ENCODE assay signal across 16 cellular contexts in genomic region chr19:46721269-46722003, GRCh38. TPM values are rescaled to one million over a fixed set of nuclear protein-coding genes. Genes with fewer than 3 reads are reported as not detected.
A peak's percentile ranks its signal among the peaks of the same experiment; 100 is the strongest.
DNase-seq lines count a peak whose midpoint lies in the region; ATAC-seq and TF ChIP-seq lines count a peak whose summit lies in the region.
"Had no signal": no experiment of that assay in that cellular context is flagged by ENCODE, and none has a peak within 500 bp of the region (broad histone marks: within the 10 kb centered on the region; RNA-seq: fewer than 3 reads in every experiment).

No MANE protein-coding gene starts in this region.

- H3K27ac ChIP-seq in OCI-LY7 (ENCODE audit: low read depth, low read length, poor library complexity, severe bottlenecking) (peak overlapping the region; percentile 38), hepatocyte (no peak overlapping the region)
- H3K27ac ChIP-seq: colonic mucosa, foreskin keratinocyte, uterus had no signal

- POLR2A ChIA-PET in OCI-LY7 (lab: Charles Lee), result no interaction called here

- in situ Hi-C loops in KBM-7 (cut with MboI; ENCODE audit: low pct_unique_long_range_greater_than_20kb, low sequenced_read_pairs), result no loop called here

- BruUV-seq in OCI-LY7 (replicated peaks; lab: Mats Ljungman, UMichigan), result no TSS peak

- ATAC-seq in Right ventricle myocardium inferior (no peak), left cardiac atrium (no peak), GM19463 (IDR thresholded peaks at IDR 0.05; ENCODE audit: unreplicated experiment) (no peak), HG03432 (IDR thresholded peaks at IDR 0.05; ENCODE audit: unreplicated experiment) (no peak)
- ATAC-seq: foreskin keratinocyte had no signal

- TF ChIP-seq CTCF in OCI-LY7 (conservative IDR thresholded peaks at IDR 0.05; ENCODE audit: low read length) (peak; percentile 34; the same call in 1 of the 2 replicates), hepatocyte (IDR thresholded peaks at IDR 0.05; ENCODE audit: poor library complexity) (peak; percentile 4), type B pancreatic cell (conservative IDR thresholded peaks at IDR 0.05) (peak; percentile 54)

- H3K4me1 ChIP-seq in OCI-LY7 (ENCODE audit: insufficient read depth, low read length, poor library complexity, severe bottlenecking) (peaks cover 44% of the 10 kb centered on the region), hepatocyte (ENCODE audit: insufficient read depth) (peaks cover 7% of the 10 kb centered on the region)
- H3K4me1 ChIP-seq: foreskin keratinocyte, uterus had no signal

- WGBS in hepatocyte (ENCODE audit: low lambda C conversion rate, missing lambda C conversion rate), result 82% methylated on average over 15 of the region's 16 CpGs

- H3K9me2 ChIP-seq in OCI-LY7 (ENCODE audit: insufficient read depth, low read length) (no peaks in the 10 kb centered on the region), hepatocyte (replicated peaks; ENCODE audit: insufficient read depth) (no peaks in the 10 kb centered on the region)

- H3K36me3 ChIP-seq in OCI-LY7 (ENCODE audit: insufficient read depth, low read length) (peaks cover 72% of the 10 kb centered on the region), hepatocyte (replicated peaks; ENCODE audit: insufficient read depth, low read depth) (no peaks in the 10 kb centered on the region)
- H3K36me3 ChIP-seq: uterus had no signal

- intact Hi-C loops in Right ventricle myocardium inferior (cut with DNase I), result no loop called here
- intact Hi-C loops in left cardiac atrium (cut with DNase I), result no loop called here
- intact Hi-C loops in OCI-LY7 (cut with micrococcal nuclease; ENCODE audit: unreplicated experiment), result no loop called here

- peaks cover 4% of the 10 kb centered on the region for H3K36me3 Mint-ChIP-seq in type B pancreatic cell

- CTCF ChIA-PET in OCI-LY7 (lab: Charles Lee; ENCODE audit: unreplicated experiment), result no interaction called here

- peaks cover 4% of the 10 kb centered on the region for H3K79me2 ChIP-seq in OCI-LY7 (ENCODE audit: insufficient read depth, low read depth, low read length)
- H3K79me2 ChIP-seq in hepatocyte, result peaks cover 6% of the 10 kb centered on the region

- H3K9me3 ChIP-seq in OCI-LY7 (ENCODE audit: low read length) (no peaks in the 10 kb centered on the region), hepatocyte (ENCODE audit: low read depth) (no peaks in the 10 kb centered on the region)
- H3K9me3 ChIP-seq: colonic mucosa, uterus had no signal

- H3K27ac Mint-ChIP-seq in type B pancreatic cell, result peak overlapping the region; percentile 44

- H2AFZ ChIP-seq in OCI-LY7 (ENCODE audit: low read length) (no peak overlapping the region), hepatocyte (no peak overlapping the region)

- H3K4me3 ChIP-seq in OCI-LY7 (ENCODE audit: low read depth, low read length, poor library complexity, severe bottlenecking), result no peak overlapping the region
- no peak overlapping the region for H3K4me3 ChIP-seq in hepatocyte
- H3K4me3 ChIP-seq: colonic mucosa, skin epidermis, uterus had no signal

- peak overlapping the region; percentile 99; the same call in 1 of the 2 replicates for H3K4me2 ChIP-seq in OCI-LY7 (ENCODE audit: low read length)
- H3K4me2 ChIP-seq in hepatocyte, result no peak overlapping the region

- DNase-seq in Right ventricle myocardium inferior (ENCODE audit: missing footprints), result peak; percentile 21
- DNase-seq in left cardiac atrium, result no peak
- DNase-seq in OCI-LY7 (ENCODE audit: low spot score), result no peak
- DNase-seq in hepatocyte (ENCODE audit: low spot score), result no peak
- no peak for DNase-seq in type B pancreatic cell (ENCODE audit: extremely low spot score, unreplicated experiment)
- DNase-seq in KBM-7, result no peak
- DNase-seq: activated CD8-positive, alpha-beta memory T cell treated with anti-CD3 and anti-CD28 coated beads for 24 hours; colonic mucosa; foreskin keratinocyte; kidney glomerular epithelial cell; uterus had no signal

- no peaks in the 10 kb centered on the region for H3K27me3 Mint-ChIP-seq in type B pancreatic cell
- H3K27me3 Mint-ChIP-seq: activated naive CD4-positive, alpha-beta T cell treated with anti-CD3 and anti-CD28 coated beads, Interleukin-2, amount 50 U/mL, for 24 hours had no signal

- no peak overlapping the region for H3K4me3 Mint-ChIP-seq in type B pancreatic cell
- H3K4me3 Mint-ChIP-seq: activated naive CD4-positive, alpha-beta T cell treated with anti-CD3 and anti-CD28 coated beads, Interleukin-2, amount 50 U/mL, for 24 hours had no signal

- H3K4me1 Mint-ChIP-seq in type B pancreatic cell (ENCODE audit: unreplicated experiment), result no peaks in the 10 kb centered on the region

- no peaks in the 10 kb centered on the region for H3K27me3 ChIP-seq in hepatocyte
- H3K27me3 ChIP-seq: colonic mucosa, foreskin keratinocyte, uterus had no signal

- no peaks in the 10 kb centered on the region for H3K9me3 Mint-ChIP-seq in type B pancreatic cell
- H3K9me3 Mint-ChIP-seq: activated naive CD4-positive, alpha-beta T cell treated with anti-CD3 and anti-CD28 coated beads, Interleukin-2, amount 50 U/mL, for 24 hours; nephron had no signal

- no peaks in the 10 kb centered on the region for H4K20me1 ChIP-seq in OCI-LY7 (ENCODE audit: insufficient read depth, low read length)
- no peaks in the 10 kb centered on the region for H4K20me1 ChIP-seq in hepatocyte (ENCODE audit: insufficient read depth, poor library complexity, severe bottlenecking)

RNA-seq across cellular contexts. Expression of gene PRKD2, which starts 4.5 kb away (rescaled TPM):
- total RNA-seq in Right ventricle myocardium inferior (9.6 TPM), left cardiac atrium (10 to 100 TPM; 14.9 to 18.0 TPM), OCI-LY7 (2022) (89.2 and 101 TPM in 2 replicates), hepatocyte (15.6 and 29.5 TPM in 2 replicates), type B pancreatic cell (ENCODE audit: low replicate concordance) (56.8 and 70.8 TPM in 2 replicates)
- 30.5 and 34.3 TPM in 2 replicates for total RNA-seq in OCI-LY7 (2014; rRNA removed; shearing (Covaris generic))
- polyA plus RNA-seq in hepatocyte, result 37.9 and 48.5 TPM in 2 replicates

RNA-seq across cellular contexts. Expression of gene FKRP, which starts 24.4 kb away (rescaled TPM):
- total RNA-seq in Right ventricle myocardium inferior, result 16.2 TPM
- 10 to 100 TPM; 12.4 to 17.3 TPM for total RNA-seq in left cardiac atrium
- total RNA-seq in OCI-LY7 (2014; rRNA removed; shearing (Covaris generic)), result 15.5 and 24.6 TPM in 2 replicates
- 18.9 and 26.6 TPM in 2 replicates for total RNA-seq in OCI-LY7 (2022)
- 17.0 and 18.7 TPM in 2 replicates for total RNA-seq in hepatocyte
- polyA plus RNA-seq in hepatocyte, result 21.2 and 23.6 TPM in 2 replicates
- total RNA-seq in type B pancreatic cell (ENCODE audit: low replicate concordance), result 24.2 and 38.4 TPM in 2 replicates

RNA-seq across cellular contexts. Expression of gene STRN4, which starts 24.8 kb away (rescaled TPM):
- total RNA-seq in Right ventricle myocardium inferior (51.4 TPM), left cardiac atrium (10 to 100 TPM; 37.2 to 61.9 TPM), OCI-LY7 (2022) (68.0 and 77.3 TPM in 2 replicates), hepatocyte (57.6 and 64.1 TPM in 2 replicates), type B pancreatic cell (ENCODE audit: low replicate concordance) (83.4 and 105 TPM in 2 replicates)
- total RNA-seq in OCI-LY7 (2014; rRNA removed; shearing (Covaris generic)), result 77.8 and 115 TPM in 2 replicates
- polyA plus RNA-seq in hepatocyte, result 58.0 and 63.7 TPM in 2 replicates

Comparison
In these comparisons a context has a peak if more than half of its experiments do, and no peak if none do; other contexts are left out.
1. CTCF ChIP-seq: peak in every context shown above with its lines; median percentile 54 in type B pancreatic cell; 34 in OCI-LY7; 4 in hepatocyte.